2 cellular contexts compared by ENCODE assay signal in genomic region chr9:131915181-131915580, GRCh38.
TF ChIP-seq lines count a peak whose summit lies in the region.

No MANE protein-coding gene starts in this region.

TF ChIP-seq in SK-N-SH, 30 proteins besides CTCF, POLR2A, EP300 and RAD21 (continued from another document):
- no peak for TF ChIP-seq USF2 (IDR thresholded peaks at IDR 0.05; ENCODE audit: borderline replicate concordance, low read depth, low read length)
- TF ChIP-seq MXI1 (IDR thresholded peaks at IDR 0.05; ENCODE audit: low read depth, low read length): no peak

TF ChIP-seq in SK-N-SH treated with all-trans-retinoic acid at 6 μM for 48 hours, 23 proteins besides CTCF, POLR2A, EP300 and RAD21 (continued from another document):
- TF ChIP-seq PATZ1 (CRISPR knock-in tag; IDR thresholded peaks at IDR 0.05; ENCODE audit: borderline replicate concordance) (no peak), TOX (CRISPR knock-in tag; IDR thresholded peaks at IDR 0.05; ENCODE audit: borderline replicate concordance) (no peak), POU6F1 (CRISPR knock-in tag; IDR thresholded peaks at IDR 0.05; ENCODE audit: borderline replicate concordance, low read depth) (no peak), ZFP30 (CRISPR knock-in tag; IDR thresholded peaks at IDR 0.05) (no peak), TSHZ2 (CRISPR knock-in tag; IDR thresholded peaks at IDR 0.05) (no peak), OSR1 (CRISPR knock-in tag; IDR thresholded peaks at IDR 0.05) (no peak)
